In the genomic region with DNA sequence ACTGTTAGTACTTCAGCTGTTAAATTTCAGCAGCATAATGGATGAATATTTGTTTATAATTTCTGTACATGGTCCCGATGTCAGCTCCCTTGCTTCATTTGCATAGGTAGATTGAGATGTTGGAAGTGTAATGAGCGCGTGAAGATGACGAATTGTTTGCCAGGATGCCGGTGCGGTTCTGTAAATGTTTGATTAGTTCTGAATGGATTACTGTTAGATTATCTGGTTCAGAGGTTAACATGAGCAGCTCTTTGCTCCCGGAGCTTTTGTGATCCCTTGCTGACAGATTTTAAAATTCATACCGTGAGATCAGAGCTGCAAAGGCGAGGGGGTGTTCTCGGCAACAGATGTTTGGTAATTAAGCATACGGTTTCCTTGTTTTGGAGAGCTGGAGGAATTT, we compare ENCODE assay signal across 16 cellular contexts.
"Had no signal": no experiment of that assay in that cellular context is flagged by ENCODE, and none has a peak within 500 bp of the region (broad histone marks: within the 10 kb centered on the region; RNA-seq: fewer than 3 reads in every experiment).

No MANE protein-coding gene starts in this region.

- FAIRE-seq: bronchial epithelial cell had no signal

- H3K4me3 ChIP-seq: mucosa of descending colon, prostate gland, right lobe of liver had no signal

- DNase-seq: activated CD4-positive, alpha-beta T cell treated with anti-CD3 and anti-CD28 coated beads, Interleukin-2, amount 10 ng/mL, durations not matched to agents 24 days and 14 days; activated naive CD4-positive, alpha-beta T cell; aorta; immature natural killer cell; mammary epithelial cell; mucosa of descending colon; naive thymus-derived CD8-positive, alpha-beta T cell; right lobe of liver; stimulated activated CD4-positive, alpha-beta T cell treated with anti-CD3 and anti-CD28 coated beads, Interleukin-2, amount 100 ng/mL, for 24 hours; stimulated activated naive CD4-positive, alpha-beta T cell; trophoblast cell had no signal

- H3K27me3 ChIP-seq: right lobe of liver had no signal

- H3K4me1 ChIP-seq: prostate gland had no signal

- H3K27ac ChIP-seq: prostate gland, right lobe of liver had no signal

- H3K9me3 ChIP-seq: mucosa of descending colon, prostate gland, right lobe of liver had no signal

- H3K36me3 ChIP-seq: prostate gland, right lobe of liver had no signal

- ATAC-seq: esophagus mucosa; left lobe of liver; mucosa of descending colon; naive thymus-derived CD8-positive, alpha-beta T cell; WTC11 had no signal
